In the genomic region with DNA sequence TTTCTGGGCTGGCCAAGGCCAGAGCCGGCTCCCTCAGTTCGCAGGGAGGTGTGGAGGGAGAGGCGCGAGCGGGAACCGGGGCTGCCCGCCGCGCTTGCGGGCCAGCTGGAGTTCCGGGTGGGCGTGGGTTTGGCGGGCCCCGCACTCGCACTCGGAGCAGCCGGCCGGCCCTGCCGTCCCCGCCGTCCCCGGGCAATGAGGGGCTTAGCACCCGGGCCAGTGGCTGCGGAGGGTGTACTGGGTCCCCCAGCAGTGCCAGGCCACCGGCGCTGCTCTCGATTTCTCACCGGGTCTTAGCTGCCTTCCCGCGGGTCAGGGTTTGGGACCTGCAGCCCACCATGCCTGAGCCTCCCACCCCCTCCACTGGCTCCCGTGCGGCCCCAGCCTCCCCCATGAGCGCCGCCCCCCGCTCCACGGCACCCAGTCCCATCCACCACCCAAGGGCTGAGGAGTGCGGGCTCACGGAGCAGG, we compare ENCODE assay signal across 7 cellular contexts. TPM values are rescaled to one million over a fixed set of nuclear protein-coding genes. Genes with fewer than 3 reads are reported as not detected.
A peak's percentile ranks its signal among the peaks of the same experiment; 100 is the strongest.
DNase-seq lines count a peak whose midpoint lies in the region; ATAC-seq, FAIRE-seq and TF ChIP-seq lines count a peak whose summit lies in the region.
"Not testable (repeated sequence)": the region's sequence is repeated elsewhere in the genome, so short reads cannot be mapped to it uniquely, and the experiment has no call there.

No MANE protein-coding gene starts in this region.

- H3K4me1 ChIP-seq in OCI-LY1 (ENCODE audit: insufficient read depth, low read length, severe bottlenecking) (peaks cover 29% of the 10 kb centered on the region), adipocyte (ENCODE audit: control insufficient read depth, insufficient read depth, low read length) (peaks cover 49% of the 10 kb centered on the region), esophagus muscularis mucosa (peaks cover 17 to 60% (median 44%) of the 10 kb centered on the region in 4 donors), HepG2 (ENCODE audit: insufficient read depth, low read length) (peaks cover 53% of the 10 kb centered on the region)

- not testable (repeated sequence) for ATAC-seq in WTC11; HepG2; stimulated activated naive B cell treated with anti-CD40 and anti-IgM and Interleukin-4, amounts not matched to agents 10 μg/mL and 1 μg/mL and 100 μg/mL, for 72 hours (replicated peaks)

- not testable (repeated sequence) for H3K27me3 Mint-ChIP-seq in WTC11 (ENCODE audit: low read depth); stimulated activated naive B cell treated with anti-CD40 and anti-IgM and Interleukin-4, amounts not matched to agents 10 μg/mL and 1 μg/mL and 100 μg/mL, for 72 hours

- not testable (repeated sequence) for TF ChIP-seq RAD21 in HepG2 (CRISPR knock-in tag; IDR thresholded peaks at IDR 0.05)

- peaks cover 29% of the 10 kb centered on the region for H3K4me1 Mint-ChIP-seq in WTC11
- peaks cover 20 to 61% of the 10 kb centered on the region in 2 donors for H3K4me1 Mint-ChIP-seq in stimulated activated naive B cell treated with anti-CD40 and anti-IgM and Interleukin-4, amounts not matched to agents 10 μg/mL and 1 μg/mL and 100 μg/mL, for 72 hours

- H3K27ac Mint-ChIP-seq in WTC11: not testable (repeated sequence)
- H3K27ac Mint-ChIP-seq in stimulated activated naive B cell treated with anti-CD40 and anti-IgM and Interleukin-4, amounts not matched to agents 10 μg/mL and 1 μg/mL and 100 μg/mL, for 72 hours: peak overlapping the region; percentile 84

- not testable (repeated sequence) for H4K20me1 ChIP-seq in OCI-LY1 (ENCODE audit: insufficient read depth, low read length); HepG2 (ENCODE audit: insufficient read depth, low read length)

- TF ChIP-seq CTCF in C4-2B (conservative IDR thresholded peaks at IDR 0.05); OCI-LY1 (IDR thresholded peaks at IDR 0.05; ENCODE audit: low read length); WTC11 (IDR thresholded peaks at IDR 0.05); esophagus muscularis mucosa (IDR thresholded peaks at IDR 0.05); HepG2 (CRISPR knock-in tag; IDR thresholded peaks at IDR 0.05): not testable (repeated sequence)

- peaks cover 15% of the 10 kb centered on the region for H3K79me2 ChIP-seq in OCI-LY1 (ENCODE audit: insufficient read depth, low read length)
- peaks cover 22% of the 10 kb centered on the region for H3K79me2 ChIP-seq in HepG2 (ENCODE audit: insufficient read depth, low read length)

- not testable (repeated sequence) for H3K4me3 Mint-ChIP-seq in WTC11; stimulated activated naive B cell treated with anti-CD40 and anti-IgM and Interleukin-4, amounts not matched to agents 10 μg/mL and 1 μg/mL and 100 μg/mL, for 72 hours

- not testable (repeated sequence) for H3F3A ChIP-seq in OCI-LY1 (ENCODE audit: insufficient read depth, low read length)

- not testable (repeated sequence) for H3K4me3 ChIP-seq in OCI-LY1 (ENCODE audit: low read depth, low read length, poor library complexity, severe bottlenecking); adipocyte (ENCODE audit: low read length); esophagus muscularis mucosa; HepG2 (replicated peaks in 1 of 3; ENCODE audit: insufficient read depth in 1 of 3, low read depth in 2 of 3, low read length in 3 of 3)

- DNase-seq in WTC11 (ENCODE audit: low spot score); adipocyte (ENCODE audit: low read depth); esophagus muscularis mucosa (ENCODE audit: extremely low spot score); HepG2 (ENCODE audit: low spot score); stimulated activated naive B cell treated with anti-CD40 and anti-IgM and Interleukin-4, amounts not matched to agents 10 μg/mL and 1 μg/mL and 100 μg/mL, for 72 hours: not testable (repeated sequence)

- H3K9ac ChIP-seq in OCI-LY1 (ENCODE audit: low read length); HepG2 (ENCODE audit: insufficient read depth, low read depth, low read length): not testable (repeated sequence)
- H3K9ac ChIP-seq in adipocyte (ENCODE audit: low read length): peak overlapping the region; percentile 81

- POLR2A ChIA-PET in WTC11 (lab: Charles Lee): interaction anchor here (1.3 kb wide), 2 partner anchors 22 to 48 kb away, joined by 4 to 5 read pairs; no protein-coding TSS in a partner anchor
- POLR2A ChIA-PET in HepG2 (lab: Yijun Ruan, JAX): interaction anchor here (2.0 to 7.1 kb wide), 5 partner anchors 7 to 164 kb away, joined by 4 to 187 read pairs (median 28); partner anchors contain the start of genes ABHD14A, ABHD14B, ACY1 and PARP3

- H3K27me3 ChIP-seq in OCI-LY1 (ENCODE audit: insufficient read depth, low read length); adipocyte (replicated peaks; ENCODE audit: control insufficient read depth, insufficient read depth, low read length); esophagus muscularis mucosa; HepG2 (ENCODE audit: control insufficient read depth in 1 of 2, insufficient read depth in 2 of 2, low read length in 2 of 2): not testable (repeated sequence)

- in situ Hi-C loops in HepG2 (cut with HindIII; ENCODE audit: extremely low pct_ligation_motif_present, low pct_unique_long_range_greater_than_20kb): not testable (repeated sequence)

- H3K9me3 Mint-ChIP-seq in WTC11; stimulated activated naive B cell treated with anti-CD40 and anti-IgM and Interleukin-4, amounts not matched to agents 10 μg/mL and 1 μg/mL and 100 μg/mL, for 72 hours: not testable (repeated sequence)

- BruUV-seq in HepG2 (replicated peaks; lab: Mats Ljungman, UMichigan): not testable (repeated sequence)

- TF ChIP-seq EP300 in esophagus muscularis mucosa (IDR thresholded peaks at IDR 0.05); HepG2 (IDR thresholded peaks at IDR 0.05; ENCODE audit: low read depth in 2 of 2, low read length in 2 of 2); HepG2 (CRISPR knock-in tag; IDR thresholded peaks at IDR 0.05; ENCODE audit: borderline replicate concordance): not testable (repeated sequence)

- not testable (repeated sequence) for H3K9me3 ChIP-seq in OCI-LY1 (ENCODE audit: low read length); adipocyte (ENCODE audit: control insufficient read depth, low read length); esophagus muscularis mucosa; HepG2 (ENCODE audit: low read length)

- not testable (repeated sequence) for H3K4me2 ChIP-seq in OCI-LY1 (ENCODE audit: low read length); HepG2 (ENCODE audit: low read depth, low read length)

- CTCF ChIA-PET in WTC11 (lab: Charles Lee): interaction anchor here (1.3 to 4.2 kb wide), 5 partner anchors 8 to 65 kb away, joined by 3 to 31 read pairs (median 11); partner anchors contain the start of genes ABHD14A, ABHD14B, ACY1 and PCBP4
- CTCF ChIA-PET in HepG2 (lab: Yijun Ruan, JAX; ENCODE audit: low intra/inter-chr PET ratio, low total read pairs): not testable (repeated sequence)

- WGBS in esophagus muscularis mucosa: 45% methylated on average over 7 of the region's 38 CpGs
- 98% methylated on average over 14 of the region's 38 CpGs for WGBS in HepG2 (ENCODE audit: low lambda C conversion rate)

- H3K27ac ChIP-seq in C4-2B (peak overlapping the region; percentile 23; the same call in 1 of the 2 replicates), OCI-LY1 (ENCODE audit: low read depth, low read length, poor library complexity, severe bottlenecking) (peak overlapping the region; percentile 4), esophagus muscularis mucosa (replicated peaks in 1 of 4) (peak overlapping the region in 3 of 4 donors; percentile 13 to 51 (median 49)), HepG2 (ENCODE audit: extremely low read length, insufficient read depth, low read length) (peak overlapping the region; percentile 27)

- not testable (repeated sequence) for FAIRE-seq in HepG2 (lab: Jason Lieb, UNC)

- not testable (repeated sequence) for H3K9me2 ChIP-seq in OCI-LY1 (ENCODE audit: low read depth, low read length)

- H3K36me3 ChIP-seq in OCI-LY1 (ENCODE audit: insufficient read depth, low read length) (peaks cover 44% of the 10 kb centered on the region), adipocyte (ENCODE audit: control insufficient read depth, insufficient read depth, low read length, severe bottlenecking) (peaks cover 37% of the 10 kb centered on the region), esophagus muscularis mucosa (peaks cover 23 to 46% (median 36%) of the 10 kb centered on the region in 4 donors), HepG2 (replicated peaks in 1 of 2; ENCODE audit: control insufficient read depth in 1 of 2, insufficient read depth in 2 of 2, low read length in 2 of 2) (peaks cover 9 to 18% of the 10 kb centered on the region in 2 experiments)

- H3K36me3 Mint-ChIP-seq in WTC11: peaks cover 43% of the 10 kb centered on the region
- peaks cover 43 to 53% of the 10 kb centered on the region in 2 donors for H3K36me3 Mint-ChIP-seq in stimulated activated naive B cell treated with anti-CD40 and anti-IgM and Interleukin-4, amounts not matched to agents 10 μg/mL and 1 μg/mL and 100 μg/mL, for 72 hours

- not testable (repeated sequence) for TF ChIP-seq POLR2A in esophagus muscularis mucosa (IDR thresholded peaks at IDR 0.05; ENCODE audit: low read depth); HepG2 (IDR thresholded peaks at IDR 0.05; ENCODE audit: insufficient read depth in 1 of 2, low read depth in 2 of 2, low read length in 2 of 2)

- H2AFZ ChIP-seq in OCI-LY1 (ENCODE audit: low read length); HepG2 (ENCODE audit: low read length): not testable (repeated sequence)

- intact Hi-C loops in esophagus muscularis mucosa (cut with DNase I); HepG2 (cut with micrococcal nuclease; ENCODE audit: unreplicated experiment): not testable (repeated sequence)

RNA-seq across cellular contexts. Expression of gene RPL29, which starts 5.2 kb away (rescaled TPM):
- total RNA-seq in WTC11 (2021) (1,343 to 1,592 TPM (median 1,542 TPM) in 3 replicates), esophagus muscularis mucosa (1,000 to 10,000 TPM in 3 of 4 donors, 100 to 1,000 TPM in 1; 786 to 1,908 (median 1,382) TPM), HepG2 (2016; rRNA removed; fragmentation: Illumina TruSeq; extraction: Trizol) (1,348 and 1,507 TPM in 2 replicates)
- 2,410 and 2,561 TPM in 2 replicates for total RNA-seq in HepG2 (2016; cell fraction: cytosol; rRNA removed; fragmentation: Illumina TruSeq; extraction: Trizol; ENCODE audit: low read depth)
- 1,336 and 1,557 TPM in 2 replicates for total RNA-seq in HepG2 (2016; cell fraction: insoluble cytoplasmic fraction; rRNA removed; fragmentation: Illumina TruSeq; extraction: Trizol)
- total RNA-seq in HepG2 (2016; cell fraction: membrane; rRNA removed; fragmentation: Illumina TruSeq; extraction: Trizol): 3,125 and 3,259 TPM in 2 replicates
- total RNA-seq in HepG2 (2016; cell fraction: nucleus; rRNA removed; fragmentation: Illumina TruSeq; extraction: Trizol): 561 and 582 TPM in 2 replicates
- polyA plus RNA-seq in HepG2 (2011; rRNA removed): 2,212 and 2,263 TPM in 2 replicates
- polyA plus RNA-seq in HepG2 (2011; cell fraction: cytosol; rRNA removed): 3,529 and 3,773 TPM in 2 replicates
- polyA plus RNA-seq in HepG2 (2011; cell fraction: nucleus; rRNA removed): 1,156 and 1,364 TPM in 2 replicates
- polyA plus RNA-seq in HepG2 (2012): 2,468 and 3,197 TPM in 2 replicates
- 3,334 and 3,729 TPM in 2 replicates for polyA plus RNA-seq in HepG2 (2016; cell fraction: cytosol; fragmentation: Illumina TruSeq; extraction: Trizol; ENCODE audit: low read depth)
- polyA plus RNA-seq in HepG2 (2016; cell fraction: insoluble cytoplasmic fraction; fragmentation: Illumina TruSeq; extraction: Trizol; ENCODE audit: low read depth): 2,145 and 2,237 TPM in 2 replicates
- 4,346 and 4,410 TPM in 2 replicates for polyA plus RNA-seq in HepG2 (2016; cell fraction: membrane; fragmentation: Illumina TruSeq; extraction: Trizol; ENCODE audit: low read depth)
- polyA plus RNA-seq in HepG2 (2016; cell fraction: nucleus; fragmentation: Illumina TruSeq; extraction: Trizol; ENCODE audit: insufficient read depth, low read depth): 1,173 and 1,267 TPM in 2 replicates
- 1,196 and 1,308 TPM in 2 replicates for polyA minus RNA-seq in HepG2 (2011; rRNA and poly(A)+ RNA removed; ENCODE audit: low replicate concordance)
- 819 and 837 TPM in 2 replicates for polyA minus RNA-seq in HepG2 (2011; cell fraction: cytosol; rRNA and poly(A)+ RNA removed)
- polyA minus RNA-seq in HepG2 (2011; cell fraction: nucleus; rRNA and poly(A)+ RNA removed): 324 and 432 TPM in 2 replicates

RNA-seq across cellular contexts. Expression of gene ACY1, which starts 7.2 kb away (rescaled TPM):
- total RNA-seq in WTC11 (2021): 53.8 to 66.3 TPM (median 61.6 TPM) in 3 replicates
- 10 to 100 TPM in 3 of 4 donors, 1 to 10 TPM in 1; 10.0 to 19.2 (median 15.8) TPM for total RNA-seq in esophagus muscularis mucosa
- 112 and 113 TPM in 2 replicates for total RNA-seq in HepG2 (2016; rRNA removed; fragmentation: Illumina TruSeq; extraction: Trizol)
- total RNA-seq in HepG2 (2016; cell fraction: cytosol; rRNA removed; fragmentation: Illumina TruSeq; extraction: Trizol; ENCODE audit: low read depth): 24.7 and 29.0 TPM in 2 replicates
- total RNA-seq in HepG2 (2016; cell fraction: insoluble cytoplasmic fraction; rRNA removed; fragmentation: Illumina TruSeq; extraction: Trizol): 100 and 107 TPM in 2 replicates
- total RNA-seq in HepG2 (2016; cell fraction: membrane; rRNA removed; fragmentation: Illumina TruSeq; extraction: Trizol): 29.7 and 29.8 TPM in 2 replicates
- total RNA-seq in HepG2 (2016; cell fraction: nucleus; rRNA removed; fragmentation: Illumina TruSeq; extraction: Trizol): 46.2 and 55.9 TPM in 2 replicates
- 162 and 166 TPM in 2 replicates for polyA plus RNA-seq in HepG2 (2011; rRNA removed)
- polyA plus RNA-seq in HepG2 (2011; cell fraction: cytosol; rRNA removed): 122 and 222 TPM in 2 replicates
- 380 and 387 TPM in 2 replicates for polyA plus RNA-seq in HepG2 (2011; cell fraction: nucleus; rRNA removed)
- polyA plus RNA-seq in HepG2 (2012): 89.1 and 116 TPM in 2 replicates
- polyA plus RNA-seq in HepG2 (2016; cell fraction: cytosol; fragmentation: Illumina TruSeq; extraction: Trizol; ENCODE audit: low read depth): 18.6 and 25.0 TPM in 2 replicates
- 101 and 119 TPM in 2 replicates for polyA plus RNA-seq in HepG2 (2016; cell fraction: insoluble cytoplasmic fraction; fragmentation: Illumina TruSeq; extraction: Trizol; ENCODE audit: low read depth)
- 26.8 and 28.5 TPM in 2 replicates for polyA plus RNA-seq in HepG2 (2016; cell fraction: membrane; fragmentation: Illumina TruSeq; extraction: Trizol; ENCODE audit: low read depth)
- 112 and 117 TPM in 2 replicates for polyA plus RNA-seq in HepG2 (2016; cell fraction: nucleus; fragmentation: Illumina TruSeq; extraction: Trizol; ENCODE audit: insufficient read depth, low read depth)
- 110 and 460 TPM in 2 replicates for polyA minus RNA-seq in HepG2 (2011; rRNA and poly(A)+ RNA removed; ENCODE audit: low replicate concordance)
- 133 and 142 TPM in 2 replicates for polyA minus RNA-seq in HepG2 (2011; cell fraction: cytosol; rRNA and poly(A)+ RNA removed)
- polyA minus RNA-seq in HepG2 (2011; cell fraction: nucleus; rRNA and poly(A)+ RNA removed): 75.1 and 77.0 TPM in 2 replicates

RNA-seq across cellular contexts. Expression of gene ABHD14A, which starts 15.7 kb away (rescaled TPM):
- total RNA-seq in WTC11 (2021) (3.8 to 5.9 TPM (median 4.5 TPM) in 3 replicates), esophagus muscularis mucosa (10 to 100 TPM in 3 of 4 donors, 1 to 10 TPM in 1; 10.0 to 22.3 (median 15.8) TPM), HepG2 (2016; rRNA removed; fragmentation: Illumina TruSeq; extraction: Trizol) (12.3 and 29.5 TPM in 2 replicates)
- total RNA-seq in HepG2 (2016; cell fraction: cytosol; rRNA removed; fragmentation: Illumina TruSeq; extraction: Trizol; ENCODE audit: low read depth): 29.8 and 42.0 TPM in 2 replicates
- 13.9 and 25.2 TPM in 2 replicates for total RNA-seq in HepG2 (2016; cell fraction: insoluble cytoplasmic fraction; rRNA removed; fragmentation: Illumina TruSeq; extraction: Trizol)
- total RNA-seq in HepG2 (2016; cell fraction: membrane; rRNA removed; fragmentation: Illumina TruSeq; extraction: Trizol): 28.5 and 40.2 TPM in 2 replicates
- total RNA-seq in HepG2 (2016; cell fraction: nucleus; rRNA removed; fragmentation: Illumina TruSeq; extraction: Trizol): 14.6 and 20.6 TPM in 2 replicates
- 46.9 and 53.9 TPM in 2 replicates for polyA plus RNA-seq in HepG2 (2011; rRNA removed)
- 62.7 and 81.3 TPM in 2 replicates for polyA plus RNA-seq in HepG2 (2011; cell fraction: cytosol; rRNA removed)
- polyA plus RNA-seq in HepG2 (2011; cell fraction: nucleus; rRNA removed): 21.1 and 27.5 TPM in 2 replicates
- polyA plus RNA-seq in HepG2 (2012): 15.4 and 26.5 TPM in 2 replicates
- polyA plus RNA-seq in HepG2 (2016; cell fraction: cytosol; fragmentation: Illumina TruSeq; extraction: Trizol; ENCODE audit: low read depth): 43.5 and 57.3 TPM in 2 replicates
- polyA plus RNA-seq in HepG2 (2016; cell fraction: insoluble cytoplasmic fraction; fragmentation: Illumina TruSeq; extraction: Trizol; ENCODE audit: low read depth): 16.4 and 20.9 TPM in 2 replicates
- polyA plus RNA-seq in HepG2 (2016; cell fraction: membrane; fragmentation: Illumina TruSeq; extraction: Trizol; ENCODE audit: low read depth): 38.0 and 46.5 TPM in 2 replicates
- 40.2 and 40.9 TPM in 2 replicates for polyA plus RNA-seq in HepG2 (2016; cell fraction: nucleus; fragmentation: Illumina TruSeq; extraction: Trizol; ENCODE audit: insufficient read depth, low read depth)
- 36.2 and 41.1 TPM in 2 replicates for polyA minus RNA-seq in HepG2 (2011; rRNA and poly(A)+ RNA removed; ENCODE audit: low replicate concordance)
- 12.3 and 12.7 TPM in 2 replicates for polyA minus RNA-seq in HepG2 (2011; cell fraction: cytosol; rRNA and poly(A)+ RNA removed)
- 2.2 and 3.2 TPM in 2 replicates for polyA minus RNA-seq in HepG2 (2011; cell fraction: nucleus; rRNA and poly(A)+ RNA removed)

RNA-seq across cellular contexts. Expression of gene ABHD14B, which starts 16.7 kb away (rescaled TPM):
- total RNA-seq in WTC11 (2021) (11.8 to 12.6 TPM (median 12.3 TPM) in 3 replicates), esophagus muscularis mucosa (10 to 100 TPM; 41.8 to 49.5 (median 46.9) TPM), HepG2 (2016; rRNA removed; fragmentation: Illumina TruSeq; extraction: Trizol) (40.4 and 44.4 TPM in 2 replicates)
- 13.6 and 18.3 TPM in 2 replicates for total RNA-seq in HepG2 (2016; cell fraction: cytosol; rRNA removed; fragmentation: Illumina TruSeq; extraction: Trizol; ENCODE audit: low read depth)
- 39.5 and 45.7 TPM in 2 replicates for total RNA-seq in HepG2 (2016; cell fraction: insoluble cytoplasmic fraction; rRNA removed; fragmentation: Illumina TruSeq; extraction: Trizol)
- 31.7 and 38.5 TPM in 2 replicates for total RNA-seq in HepG2 (2016; cell fraction: membrane; rRNA removed; fragmentation: Illumina TruSeq; extraction: Trizol)
- total RNA-seq in HepG2 (2016; cell fraction: nucleus; rRNA removed; fragmentation: Illumina TruSeq; extraction: Trizol): 23.4 and 24.3 TPM in 2 replicates
- polyA plus RNA-seq in HepG2 (2011; rRNA removed): 102 and 108 TPM in 2 replicates
- 95.9 and 104 TPM in 2 replicates for polyA plus RNA-seq in HepG2 (2011; cell fraction: cytosol; rRNA removed)
- 69.4 and 73.2 TPM in 2 replicates for polyA plus RNA-seq in HepG2 (2011; cell fraction: nucleus; rRNA removed)
- polyA plus RNA-seq in HepG2 (2012): 40.5 and 57.0 TPM in 2 replicates
- 22.6 and 24.5 TPM in 2 replicates for polyA plus RNA-seq in HepG2 (2016; cell fraction: cytosol; fragmentation: Illumina TruSeq; extraction: Trizol; ENCODE audit: low read depth)
- polyA plus RNA-seq in HepG2 (2016; cell fraction: insoluble cytoplasmic fraction; fragmentation: Illumina TruSeq; extraction: Trizol; ENCODE audit: low read depth): 68.7 and 73.5 TPM in 2 replicates
- polyA plus RNA-seq in HepG2 (2016; cell fraction: membrane; fragmentation: Illumina TruSeq; extraction: Trizol; ENCODE audit: low read depth): 44.0 and 45.5 TPM in 2 replicates
- 59.0 and 60.0 TPM in 2 replicates for polyA plus RNA-seq in HepG2 (2016; cell fraction: nucleus; fragmentation: Illumina TruSeq; extraction: Trizol; ENCODE audit: insufficient read depth, low read depth)
- 111 and 118 TPM in 2 replicates for polyA minus RNA-seq in HepG2 (2011; rRNA and poly(A)+ RNA removed; ENCODE audit: low replicate concordance)
- polyA minus RNA-seq in HepG2 (2011; cell fraction: cytosol; rRNA and poly(A)+ RNA removed): 32.2 and 37.7 TPM in 2 replicates
- polyA minus RNA-seq in HepG2 (2011; cell fraction: nucleus; rRNA and poly(A)+ RNA removed): 17.9 and 25.7 TPM in 2 replicates

RNA-seq across cellular contexts. Expression of gene PCBP4, which starts 23.3 kb away (rescaled TPM):
- total RNA-seq in WTC11 (2021): 28.7 to 31.6 TPM (median 30.6 TPM) in 3 replicates
- 100 to 1,000 TPM in 2 of 4 donors, 10 to 100 TPM in 2; 54.4 to 378 (median 139) TPM for total RNA-seq in esophagus muscularis mucosa
- total RNA-seq in HepG2 (2016; rRNA removed; fragmentation: Illumina TruSeq; extraction: Trizol): 32.5 and 36.8 TPM in 2 replicates
- 26.7 and 28.9 TPM in 2 replicates for total RNA-seq in HepG2 (2016; cell fraction: cytosol; rRNA removed; fragmentation: Illumina TruSeq; extraction: Trizol; ENCODE audit: low read depth)
- total RNA-seq in HepG2 (2016; cell fraction: insoluble cytoplasmic fraction; rRNA removed; fragmentation: Illumina TruSeq; extraction: Trizol): 31.0 and 37.9 TPM in 2 replicates
- 44.9 and 54.5 TPM in 2 replicates for total RNA-seq in HepG2 (2016; cell fraction: membrane; rRNA removed; fragmentation: Illumina TruSeq; extraction: Trizol)
- 17.4 and 21.9 TPM in 2 replicates for total RNA-seq in HepG2 (2016; cell fraction: nucleus; rRNA removed; fragmentation: Illumina TruSeq; extraction: Trizol)
- 51.3 and 58.9 TPM in 2 replicates for polyA plus RNA-seq in HepG2 (2011; rRNA removed)
- polyA plus RNA-seq in HepG2 (2011; cell fraction: cytosol; rRNA removed): 33.8 and 49.2 TPM in 2 replicates
- 143 and 178 TPM in 2 replicates for polyA plus RNA-seq in HepG2 (2011; cell fraction: nucleus; rRNA removed)
- polyA plus RNA-seq in HepG2 (2012): 14.2 and 28.3 TPM in 2 replicates
- 36.6 and 43.0 TPM in 2 replicates for polyA plus RNA-seq in HepG2 (2016; cell fraction: cytosol; fragmentation: Illumina TruSeq; extraction: Trizol; ENCODE audit: low read depth)
- 42.3 and 45.0 TPM in 2 replicates for polyA plus RNA-seq in HepG2 (2016; cell fraction: insoluble cytoplasmic fraction; fragmentation: Illumina TruSeq; extraction: Trizol; ENCODE audit: low read depth)
- polyA plus RNA-seq in HepG2 (2016; cell fraction: membrane; fragmentation: Illumina TruSeq; extraction: Trizol; ENCODE audit: low read depth): 49.2 and 54.4 TPM in 2 replicates
- 57.5 and 60.6 TPM in 2 replicates for polyA plus RNA-seq in HepG2 (2016; cell fraction: nucleus; fragmentation: Illumina TruSeq; extraction: Trizol; ENCODE audit: insufficient read depth, low read depth)
- 19.8 and 51.2 TPM in 2 replicates for polyA minus RNA-seq in HepG2 (2011; rRNA and poly(A)+ RNA removed; ENCODE audit: low replicate concordance)
- 15.7 and 19.8 TPM in 2 replicates for polyA minus RNA-seq in HepG2 (2011; cell fraction: cytosol; rRNA and poly(A)+ RNA removed)
- 12.0 and 15.7 TPM in 2 replicates for polyA minus RNA-seq in HepG2 (2011; cell fraction: nucleus; rRNA and poly(A)+ RNA removed)
